9 cellular contexts compared by ENCODE assay signal in the genomic region with DNA sequence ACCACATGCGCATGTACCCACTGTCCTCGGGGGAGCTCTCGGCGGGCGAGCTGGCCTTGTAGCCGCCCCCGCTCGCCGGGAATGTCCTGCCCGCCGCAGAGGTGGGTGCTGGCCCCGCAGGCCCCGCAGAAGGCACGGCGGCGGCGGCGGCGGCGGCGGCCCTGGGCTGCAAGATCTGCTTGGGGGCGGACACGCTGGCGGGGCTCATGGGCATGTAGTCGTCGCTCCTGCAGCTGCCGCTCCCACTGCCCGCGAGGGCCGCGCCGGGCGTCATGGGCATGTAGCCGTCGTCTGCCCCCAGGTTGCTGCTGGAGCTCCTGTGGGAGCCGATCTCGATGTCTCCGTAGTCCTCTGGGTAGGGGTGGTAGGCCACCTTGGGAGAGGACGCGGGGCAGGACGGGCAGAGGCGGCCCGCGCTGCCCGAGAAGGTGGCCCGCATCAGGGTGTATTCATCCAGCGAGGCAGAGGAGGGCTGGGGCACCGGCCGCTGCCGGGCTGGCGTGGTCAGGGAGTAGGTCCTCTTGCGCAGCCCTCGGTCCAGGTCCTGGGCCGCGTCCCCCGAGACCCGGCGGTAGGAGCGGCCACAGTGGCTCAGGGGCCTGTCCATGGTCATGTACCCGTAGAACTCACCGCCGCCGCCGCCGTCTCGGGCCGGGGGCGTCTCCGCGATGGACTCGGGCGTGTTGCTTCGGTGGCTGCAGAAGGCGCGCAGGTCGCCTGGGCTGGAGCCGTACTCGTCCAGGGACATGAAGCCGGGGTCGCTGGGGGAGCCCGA. TPM values are rescaled to one million over a fixed set of nuclear protein-coding genes. Genes with fewer than 3 reads are reported as not detected.
DNase-seq lines count a peak whose midpoint lies in the region; ATAC-seq, FAIRE-seq and TF ChIP-seq lines count a peak whose summit lies in the region.
"Had no signal": no experiment of that assay in that cellular context is flagged by ENCODE, and none has a peak within 500 bp of the region (broad histone marks: within the 10 kb centered on the region; RNA-seq: fewer than 3 reads in every experiment).

No MANE protein-coding gene starts in this region.

- no peak for TF ChIP-seq CTCF in RWPE1 (conservative IDR thresholded peaks at IDR 0.05; ENCODE audit: low read depth)

- ATAC-seq in HG02763 (IDR thresholded peaks at IDR 0.05; ENCODE audit: unreplicated experiment) (no peak), GM19324 (IDR thresholded peaks at IDR 0.05; ENCODE audit: low FRiP score, unreplicated experiment) (no peak)

- peak overlapping the region; percentile 89 for H3K9ac ChIP-seq in BLaER1
- no peak overlapping the region for H3K9ac ChIP-seq in trophoblast cell (ENCODE audit: low read length)

- CTCF ChIA-PET in RWPE1 (lab: Yijun Ruan, JAX) = interaction anchor here (0.6 to 1.1 kb wide), 5 partner anchors 154 to 799 kb away, joined by 3 to 7 read pairs (median 3); no protein-coding TSS in a partner anchor

- no peak overlapping the region for H2AK5ac ChIP-seq in trophoblast cell (ENCODE audit: low read length)

- peaks cover 12% of the 10 kb centered on the region for H3K79me1 ChIP-seq in trophoblast cell (ENCODE audit: low read length)

- peak overlapping the region; percentile 11 for H2AFZ ChIP-seq in trophoblast cell (ENCODE audit: insufficient read depth, low read length, poor library complexity)

- H4K91ac ChIP-seq in trophoblast cell (ENCODE audit: low read depth, low read length) = peak overlapping the region; percentile 19

- no peak overlapping the region for H2BK5ac ChIP-seq in trophoblast cell (ENCODE audit: low read depth, low read length, poor library complexity)

- H3K27ac ChIP-seq in BLaER1 (peak overlapping the region; percentile 92), RWPE1 (peak overlapping the region; percentile 95), trophoblast cell (ENCODE audit: low read depth, low read length) (no peak overlapping the region)

- peaks cover 68% of the 10 kb centered on the region for H4K20me1 ChIP-seq in BLaER1

- H3K18ac ChIP-seq in trophoblast cell (ENCODE audit: low read length) = peak overlapping the region; percentile 25

- DNase-seq in RWPE1 (ENCODE audit: low spot score) (no peak), fibroblast of gingiva (ENCODE audit: low read depth) (peak; percentile 47), trophoblast cell (peak in 1 of 2 donors; percentile 28), GM19239 (ENCODE audit: insufficient read length, low spot score) (no peak), NCI-H446 treated with DMSO at 0.1 percent for 48 hours (lab: John Stamatoyannopoulos, UW) (no peak)

- H3K23ac ChIP-seq in trophoblast cell (ENCODE audit: low read length) = no peak overlapping the region

- peaks cover 71% of the 10 kb centered on the region for H3K4me1 ChIP-seq in BLaER1
- H3K4me1 ChIP-seq in trophoblast cell (ENCODE audit: control insufficient read depth in 1 of 2, insufficient read depth in 2 of 2, low read length in 2 of 2) = peaks cover 20 to 25% of the 10 kb centered on the region in 2 experiments

- H3K36me3 ChIP-seq in BLaER1 (peaks cover 51% of the 10 kb centered on the region), trophoblast cell (ENCODE audit: control insufficient read depth in 1 of 2, insufficient read depth in 2 of 2, low read length in 2 of 2) (peaks cover 19 to 22% of the 10 kb centered on the region in 2 experiments)

- H3K4me3 ChIP-seq in BLaER1 = peak overlapping the region; percentile 84
- H3K4me3 ChIP-seq in trophoblast cell (ENCODE audit: low read depth, low read length) = peak overlapping the region; percentile 75

- FAIRE-seq in GM19239 (lab: Jason Lieb, UNC) = no peak
- FAIRE-seq: endometrium had no signal

- H3K9me3 ChIP-seq in BLaER1 (peaks cover 19% of the 10 kb centered on the region), trophoblast cell (ENCODE audit: insufficient read depth, low read depth, low read length) (peaks cover 2% of the 10 kb centered on the region)

- H2BK12ac ChIP-seq in trophoblast cell (ENCODE audit: low read length) = no peak overlapping the region

- H3K4me2 ChIP-seq in BLaER1 (peak overlapping the region; percentile 93), trophoblast cell (ENCODE audit: low read length) (peak overlapping the region; percentile 93)

- peaks cover 8% of the 10 kb centered on the region for H3K79me2 ChIP-seq in trophoblast cell (ENCODE audit: control insufficient read depth, insufficient read depth, low read length, poor library complexity)

- no peak overlapping the region for H2BK120ac ChIP-seq in trophoblast cell (ENCODE audit: insufficient read depth, low read length, poor library complexity)

- H3K4ac ChIP-seq in trophoblast cell (ENCODE audit: low read depth, low read length) = peak overlapping the region; percentile 2

- no peaks in the 10 kb centered on the region for H3K27me3 ChIP-seq in BLaER1
- peaks cover 4% of the 10 kb centered on the region for H3K27me3 ChIP-seq in trophoblast cell (ENCODE audit: insufficient read depth, low read length)

- no peak overlapping the region for H4K12ac ChIP-seq in trophoblast cell (ENCODE audit: low read depth, low read length)

- POLR2A ChIA-PET in RWPE1 (lab: Yijun Ruan, JAX; ENCODE audit: low non-redundant PET) = no interaction called here

- WGBS in trophoblast cell (ENCODE audit: extremely low coverage, insufficient coverage, insufficient read length) = no CpG with 5 or more reads among the region's 81 CpGs

- no peak overlapping the region for H4K8ac ChIP-seq in trophoblast cell (ENCODE audit: low read depth, low read length)

- peak overlapping the region; percentile 18 for H3K14ac ChIP-seq in trophoblast cell (ENCODE audit: low read length)

RNA-seq across cellular contexts. Expression of gene IRS2, which starts 2.4 kb away (rescaled TPM):
- 6.2 and 6.6 TPM in 2 replicates for polyA plus RNA-seq in trophoblast cell (2013)
